In genomic region chr18:52343138-52343537, GRCh38 we compare ENCODE assay signal across 11 cellular contexts. TPM values are rescaled to one million over a fixed set of nuclear protein-coding genes. Genes with fewer than 3 reads are reported as not detected.
A peak's percentile ranks its signal among the peaks of the same experiment; 100 is the strongest.
DNase-seq lines count a peak whose midpoint lies in the region; ATAC-seq and TF ChIP-seq lines count a peak whose summit lies in the region.
"Had no signal": no experiment of that assay in that cellular context is flagged by ENCODE, and none has a peak within 500 bp of the region (broad histone marks: within the 10 kb centered on the region; RNA-seq: fewer than 3 reads in every experiment).

No MANE protein-coding gene starts in this region.

- H3K79me2 ChIP-seq in OCI-LY1 (ENCODE audit: insufficient read depth, low read length) = no peaks in the 10 kb centered on the region

- DNase-seq in BE2C = no peak
- DNase-seq in kidney tubule cell (ENCODE audit: low spot score) = peak; percentile 22
- DNase-seq in cortex of kidney (lab: John Stamatoyannopoulos, UW) = no peak
- no peak for DNase-seq in activated CD8-positive, alpha-beta T cell treated with anti-CD3 and anti-CD28 coated beads for 36 hours
- no peak for DNase-seq in OCI-M1 (lab: John Stamatoyannopoulos, UW)
- no peak for DNase-seq in activated T-helper 2 cell treated with anti-CD3 and anti-CD28 coated beads, Interferon-gamma antibody, Interleukin-2, Interleukin-4, amounts not matched to agents 10 μg/mL and 5 μg/mL and 100 μg/mL, durations not matched to agents 14 hours and 24 hours and 36 hours (ENCODE audit: low spot score)
- DNase-seq: CD8-positive, alpha-beta T cell; T1000 had no signal

- intact Hi-C loops in activated CD8-positive, alpha-beta T cell treated with anti-CD3 and anti-CD28 coated beads for 36 hours (cut with micrococcal nuclease) = no loop called here
- intact Hi-C loops in activated T-helper 2 cell treated with anti-CD3 and anti-CD28 coated beads, Interferon-gamma antibody, Interleukin-2, Interleukin-4, amounts not matched to agents 10 μg/mL and 5 μg/mL and 100 μg/mL, durations not matched to agents 14 hours and 24 hours and 36 hours (cut with micrococcal nuclease) = no loop called here

- POLR2A ChIA-PET in activated CD8-positive, alpha-beta T cell treated with anti-CD3 and anti-CD28 coated beads for 36 hours (lab: Charles Lee) = no interaction called here

- H3K4me3 ChIP-seq in BE2C (ENCODE audit: low read depth, low read length) (no peak overlapping the region), OCI-LY1 (ENCODE audit: low read depth, low read length, poor library complexity, severe bottlenecking) (no peak overlapping the region)

- H3K27me3 Mint-ChIP-seq in activated CD8-positive, alpha-beta T cell treated with anti-CD3 and anti-CD28 coated beads for 36 hours = peaks cover 34% of the 10 kb centered on the region
- peaks cover 24% of the 10 kb centered on the region for H3K27me3 Mint-ChIP-seq in activated T-helper 2 cell treated with anti-CD3 and anti-CD28 coated beads, Interferon-gamma antibody, Interleukin-2, Interleukin-4, amounts not matched to agents 10 μg/mL and 5 μg/mL and 100 μg/mL, durations not matched to agents 14 hours and 24 hours and 36 hours (ENCODE audit: low read depth)

- no peaks in the 10 kb centered on the region for H3K36me3 Mint-ChIP-seq in activated CD8-positive, alpha-beta T cell treated with anti-CD3 and anti-CD28 coated beads for 36 hours (ENCODE audit: low read depth)
- no peaks in the 10 kb centered on the region for H3K36me3 Mint-ChIP-seq in activated T-helper 2 cell treated with anti-CD3 and anti-CD28 coated beads, Interferon-gamma antibody, Interleukin-2, Interleukin-4, amounts not matched to agents 10 μg/mL and 5 μg/mL and 100 μg/mL, durations not matched to agents 14 hours and 24 hours and 36 hours (ENCODE audit: low read depth)
- H3K36me3 Mint-ChIP-seq: CD8-positive, alpha-beta T cell; mesothelial cell of epicardium had no signal

- 0 out of 2 replicates have a peak, but pooled peaks have one; percentile 20 for TF ChIP-seq CTCF in BE2C (IDR thresholded peaks at IDR 0.05; ENCODE audit: low read depth, low read length)
- TF ChIP-seq CTCF in OCI-LY1 (IDR thresholded peaks at IDR 0.05; ENCODE audit: low read length) = peak; percentile 32; the same call in 1 of the 2 replicates
- no peak for TF ChIP-seq CTCF in activated CD8-positive, alpha-beta T cell treated with anti-CD3 and anti-CD28 coated beads for 36 hours (IDR thresholded peaks at IDR 0.05)

- H3K4me1 Mint-ChIP-seq in activated CD8-positive, alpha-beta T cell treated with anti-CD3 and anti-CD28 coated beads for 36 hours (ENCODE audit: low read depth) = no peaks in the 10 kb centered on the region
- no peaks in the 10 kb centered on the region for H3K4me1 Mint-ChIP-seq in activated T-helper 2 cell treated with anti-CD3 and anti-CD28 coated beads, Interferon-gamma antibody, Interleukin-2, Interleukin-4, amounts not matched to agents 10 μg/mL and 5 μg/mL and 100 μg/mL, durations not matched to agents 14 hours and 24 hours and 36 hours (ENCODE audit: low read depth)

- H2AFZ ChIP-seq in OCI-LY1 (ENCODE audit: low read length) = no peak overlapping the region

- ATAC-seq in HG02798 (IDR thresholded peaks at IDR 0.05; ENCODE audit: poor library complexity, unreplicated experiment) = peak; percentile 32
- no peak for ATAC-seq in activated CD8-positive, alpha-beta T cell treated with anti-CD3 and anti-CD28 coated beads for 36 hours
- ATAC-seq: CD8-positive, alpha-beta T cell had no signal

- no peak overlapping the region for H3K27ac ChIP-seq in OCI-LY1 (ENCODE audit: low read depth, low read length, poor library complexity, severe bottlenecking)

- H3K9me3 ChIP-seq in BE2C (no peaks in the 10 kb centered on the region), OCI-LY1 (ENCODE audit: low read length) (no peaks in the 10 kb centered on the region)

- no peak overlapping the region for H3K27ac Mint-ChIP-seq in activated CD8-positive, alpha-beta T cell treated with anti-CD3 and anti-CD28 coated beads for 36 hours
- H3K27ac Mint-ChIP-seq in activated T-helper 2 cell treated with anti-CD3 and anti-CD28 coated beads, Interferon-gamma antibody, Interleukin-2, Interleukin-4, amounts not matched to agents 10 μg/mL and 5 μg/mL and 100 μg/mL, durations not matched to agents 14 hours and 24 hours and 36 hours = no peak overlapping the region
- H3K27ac Mint-ChIP-seq: CD8-positive, alpha-beta T cell; mesothelial cell of epicardium had no signal

- no peaks in the 10 kb centered on the region for H3K36me3 ChIP-seq in BE2C
- no peaks in the 10 kb centered on the region for H3K36me3 ChIP-seq in OCI-LY1 (ENCODE audit: insufficient read depth, low read length)

- CTCF ChIA-PET in activated CD8-positive, alpha-beta T cell treated with anti-CD3 and anti-CD28 coated beads for 36 hours (lab: Charles Lee) = no interaction called here

- no peaks in the 10 kb centered on the region for H3K4me1 ChIP-seq in BE2C
- no peaks in the 10 kb centered on the region for H3K4me1 ChIP-seq in OCI-LY1 (ENCODE audit: insufficient read depth, low read length, severe bottlenecking)

- H3F3A ChIP-seq in OCI-LY1 (ENCODE audit: insufficient read depth, low read length) = no peaks in the 10 kb centered on the region

- H3K4me2 ChIP-seq in OCI-LY1 (ENCODE audit: low read length) = no peak overlapping the region

- H3K27me3 ChIP-seq in BE2C = peaks cover 24% of the 10 kb centered on the region
- H3K27me3 ChIP-seq in OCI-LY1 (ENCODE audit: insufficient read depth, low read length) = no peaks in the 10 kb centered on the region

- no peak overlapping the region for H3K4me3 Mint-ChIP-seq in activated CD8-positive, alpha-beta T cell treated with anti-CD3 and anti-CD28 coated beads for 36 hours
- no peak overlapping the region for H3K4me3 Mint-ChIP-seq in activated T-helper 2 cell treated with anti-CD3 and anti-CD28 coated beads, Interferon-gamma antibody, Interleukin-2, Interleukin-4, amounts not matched to agents 10 μg/mL and 5 μg/mL and 100 μg/mL, durations not matched to agents 14 hours and 24 hours and 36 hours (ENCODE audit: low read depth)
- H3K4me3 Mint-ChIP-seq: CD8-positive, alpha-beta T cell; mesothelial cell of epicardium had no signal

- H4K20me1 ChIP-seq in OCI-LY1 (ENCODE audit: insufficient read depth, low read length) = no peaks in the 10 kb centered on the region

- no peaks in the 10 kb centered on the region for H3K9me3 Mint-ChIP-seq in activated CD8-positive, alpha-beta T cell treated with anti-CD3 and anti-CD28 coated beads for 36 hours
- H3K9me3 Mint-ChIP-seq in activated T-helper 2 cell treated with anti-CD3 and anti-CD28 coated beads, Interferon-gamma antibody, Interleukin-2, Interleukin-4, amounts not matched to agents 10 μg/mL and 5 μg/mL and 100 μg/mL, durations not matched to agents 14 hours and 24 hours and 36 hours = no peaks in the 10 kb centered on the region
- H3K9me3 Mint-ChIP-seq: CD8-positive, alpha-beta T cell; mesothelial cell of epicardium had no signal

- H3K9ac ChIP-seq in OCI-LY1 (ENCODE audit: low read length) = no peak overlapping the region

- no peaks in the 10 kb centered on the region for H3K9me2 ChIP-seq in OCI-LY1 (ENCODE audit: low read depth, low read length)

RNA-seq across cellular contexts. Expression of gene DCC, which starts 3.1 kb away (rescaled TPM):
- 0.08 TPM for polyA plus RNA-seq in BE2C (2012; ENCODE audit: insufficient read depth, insufficient read length, low read depth)
- not detected for total RNA-seq in activated CD8-positive, alpha-beta T cell treated with anti-CD3 and anti-CD28 coated beads for 36 hours
- not detected in 2 replicates for total RNA-seq in activated T-helper 2 cell treated with anti-CD3 and anti-CD28 coated beads, Interferon-gamma antibody, Interleukin-2, Interleukin-4, amounts not matched to agents 10 μg/mL and 5 μg/mL and 100 μg/mL, durations not matched to agents 14 hours and 24 hours and 36 hours
- total RNA-seq: CD8-positive, alpha-beta T cell had no signal
